In the genomic region with DNA sequence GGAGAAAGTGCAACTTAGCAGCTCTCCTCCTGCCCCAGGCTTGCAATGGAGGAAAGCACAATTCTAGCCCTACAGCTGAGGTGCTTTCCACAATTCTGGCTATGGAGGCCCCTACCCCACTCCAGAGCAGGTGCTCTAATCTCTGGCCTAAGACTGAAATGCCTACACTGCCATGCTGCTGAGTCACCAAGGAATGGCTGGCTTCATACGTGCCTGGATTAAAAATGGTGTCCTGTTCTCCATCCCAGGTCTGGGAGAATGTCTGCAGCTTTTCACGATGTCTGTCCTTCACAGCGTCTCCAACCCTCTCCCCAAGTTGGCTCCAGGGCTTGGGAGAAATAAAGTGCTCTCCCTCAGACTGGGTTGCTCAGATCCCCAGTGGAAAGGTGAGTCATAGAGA, we compare ENCODE assay signal across 1 cellular context.
TF ChIP-seq lines count a peak whose summit lies in the region.

No MANE protein-coding gene starts in this region.

TF ChIP-seq in IMR-90, 13 proteins besides CTCF, POLR2A, EP300 and RAD21:
- TF ChIP-seq ELK1 (IDR thresholded peaks at IDR 0.05; ENCODE audit: borderline replicate concordance, low read depth, low read length), result no peak
- TF ChIP-seq NFE2L2 (IDR thresholded peaks at IDR 0.05; ENCODE audit: low read depth, low read length), result no peak
- TF ChIP-seq RFX5 (IDR thresholded peaks at IDR 0.05; ENCODE audit: low read depth, low read length), result no peak
- TF ChIP-seq CHD1 (IDR thresholded peaks at IDR 0.05; ENCODE audit: low read depth, low read length), result no peak
- no peak for TF ChIP-seq MAZ (IDR thresholded peaks at IDR 0.05; ENCODE audit: borderline replicate concordance, low read depth, low read length)
- no peak for TF ChIP-seq RCOR1 (IDR thresholded peaks at IDR 0.05; ENCODE audit: insufficient replicate concordance, low read length)
- TF ChIP-seq BHLHE40 (IDR thresholded peaks at IDR 0.05; ENCODE audit: low read depth, low read length), result no peak
- TF ChIP-seq, protein P1, sequence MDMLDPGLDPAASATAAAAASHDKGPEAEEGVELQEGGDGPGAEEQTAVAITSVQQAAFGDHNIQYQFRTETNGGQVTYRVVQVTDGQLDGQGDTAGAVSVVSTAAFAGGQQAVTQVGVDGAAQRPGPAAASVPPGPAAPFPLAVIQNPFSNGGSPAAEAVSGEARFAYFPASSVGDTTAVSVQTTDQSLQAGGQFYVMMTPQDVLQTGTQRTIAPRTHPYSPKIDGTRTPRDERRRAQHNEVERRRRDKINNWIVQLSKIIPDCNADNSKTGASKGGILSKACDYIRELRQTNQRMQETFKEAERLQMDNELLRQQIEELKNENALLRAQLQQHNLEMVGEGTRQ (IDR thresholded peaks at IDR 0.05; ENCODE audit: low read depth, low read length), result no peak
- TF ChIP-seq MAFK (IDR thresholded peaks at IDR 0.05; ENCODE audit: low read depth, low read length), result no peak
- TF ChIP-seq SMC3 (IDR thresholded peaks at IDR 0.05; ENCODE audit: low read depth, low read length), result no peak
- TF ChIP-seq FOS (IDR thresholded peaks at IDR 0.05; ENCODE audit: low read depth, low read length), result no peak
- no peak for TF ChIP-seq MXI1 (IDR thresholded peaks at IDR 0.05; ENCODE audit: borderline replicate concordance, low read depth, low read length)
- no peak for TF ChIP-seq CEBPB (IDR thresholded peaks at IDR 0.05; ENCODE audit: low read depth, low read length)
TF ChIP-seq in IMR-90: peak in this region for 0.
